In the genomic region with DNA sequence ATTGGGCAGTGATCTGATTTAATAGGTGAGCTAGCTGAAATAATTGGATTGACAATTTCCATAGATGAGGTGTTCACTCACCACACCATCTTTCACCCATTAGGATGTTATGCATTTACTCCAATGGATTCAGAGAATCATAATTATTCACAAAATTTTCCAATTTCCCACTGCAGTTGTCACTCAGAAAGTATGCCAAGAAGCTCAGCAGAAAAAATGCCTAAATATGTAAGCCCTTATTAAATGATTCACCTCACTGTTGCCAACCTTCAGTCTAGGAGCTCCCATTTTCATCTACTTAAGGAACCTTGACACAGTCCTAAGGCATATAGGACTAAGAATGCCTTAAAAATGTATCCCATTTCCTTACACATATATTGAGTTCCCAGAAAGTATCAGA, we compare ENCODE assay signal across 9 cellular contexts.
"Had no signal": no experiment of that assay in that cellular context is flagged by ENCODE, and none has a peak within 500 bp of the region (broad histone marks: within the 10 kb centered on the region; RNA-seq: fewer than 3 reads in every experiment).

No MANE protein-coding gene starts in this region.

- H3K9me3 ChIP-seq: adrenal gland, sigmoid colon, upper lobe of left lung had no signal

- H3K4me1 ChIP-seq: adrenal gland, sigmoid colon, upper lobe of left lung had no signal

- H3K27ac ChIP-seq: adrenal gland, sigmoid colon, upper lobe of left lung had no signal

- ATAC-seq: natural killer cell had no signal

- H3K27me3 ChIP-seq: adrenal gland, sigmoid colon, upper lobe of left lung had no signal

- H3K36me3 ChIP-seq: adrenal gland, sigmoid colon, upper lobe of left lung had no signal

- H3K4me3 ChIP-seq: adrenal gland, sigmoid colon, upper lobe of left lung had no signal

- DNase-seq: adrenal gland; hippocampal formation; natural killer cell; occipital lobe; sigmoid colon; stimulated activated CD4-positive, alpha-beta T cell treated with anti-CD3 and anti-CD28 coated beads, Interleukin-2, amount 100 ng/mL, for 48 hours; stimulated activated naive CD4-positive, alpha-beta T cell treated with Interleukin-2 at 50 U/mL for 16 hours; T-cell; upper lobe of left lung had no signal
